ENCODE assay signal across 15 cellular contexts in genomic region chr3:9787714-9788113, GRCh38. TPM values are rescaled to one million over a fixed set of nuclear protein-coding genes. Genes with fewer than 3 reads are reported as not detected.
DNase-seq lines count a peak whose midpoint lies in the region; ATAC-seq and TF ChIP-seq lines count a peak whose summit lies in the region.
"Had no signal": no experiment of that assay in that cellular context is flagged by ENCODE, and none has a peak within 500 bp of the region (broad histone marks: within the 10 kb centered on the region; RNA-seq: fewer than 3 reads in every experiment).

No MANE protein-coding gene starts in this region.

- H3K9me3 Mint-ChIP-seq in T-helper 1 cell treated with Interleukin-12 subunit alpha and Interleukin-12 subunit beta and Interleukin-4 antibody, amounts not matched to agents 30 μg/mL and 1 μg/mL, for 36 hours, result no peaks in the 10 kb centered on the region
- H3K9me3 Mint-ChIP-seq in HFFc6 (no peaks in the 10 kb centered on the region), memory B cell (no peaks in the 10 kb centered on the region)
- no peaks in the 10 kb centered on the region for H3K9me3 Mint-ChIP-seq in activated T-helper 1 cell treated with anti-CD3 and anti-CD28 coated beads, Interleukin-12 subunit alpha, Interleukin-12 subunit beta, Interleukin-2, Interleukin-4 antibody, amounts not matched to agents 30 ng/mL and 10 ng/mL and 1 ng/mL, durations not matched to agents 14 hours and 24 hours and 36 hours
- H3K9me3 Mint-ChIP-seq: type B pancreatic cell had no signal

- peak overlapping the region; percentile 60 for H3K27ac Mint-ChIP-seq in T-helper 1 cell treated with Interleukin-12 subunit alpha and Interleukin-12 subunit beta and Interleukin-4 antibody, amounts not matched to agents 30 μg/mL and 1 μg/mL, for 36 hours
- H3K27ac Mint-ChIP-seq in HFFc6 (peak overlapping the region; percentile 1; the same call in 1 of the 2 replicates), memory B cell (peak overlapping the region; percentile 14)
- H3K27ac Mint-ChIP-seq in activated T-helper 1 cell treated with anti-CD3 and anti-CD28 coated beads, Interleukin-12 subunit alpha, Interleukin-12 subunit beta, Interleukin-2, Interleukin-4 antibody, amounts not matched to agents 30 ng/mL and 10 ng/mL and 1 ng/mL, durations not matched to agents 14 hours and 24 hours and 36 hours, result peak overlapping the region; percentile 94
- H3K27ac Mint-ChIP-seq: type B pancreatic cell had no signal

- no peak for ATAC-seq in memory B cell (ENCODE audit: low read depth)
- ATAC-seq in HG03521 (IDR thresholded peaks at IDR 0.05; ENCODE audit: unreplicated experiment), result no peak
- ATAC-seq: GM12878, left cardiac atrium, psoas muscle had no signal

- intact Hi-C loops in activated T-helper 1 cell treated with anti-CD3 and anti-CD28 coated beads, Interleukin-12 subunit alpha, Interleukin-12 subunit beta, Interleukin-2, Interleukin-4 antibody, amounts not matched to agents 30 ng/mL and 10 ng/mL and 1 ng/mL, durations not matched to agents 14 hours and 24 hours and 36 hours (cut with micrococcal nuclease), result loop anchor here (1.0 to 2.0 kb wide), 2 partner anchors 9 to 19 kb away; partner anchors contain the start of gene CAMK1

- H3K27me3 Mint-ChIP-seq in T-helper 1 cell treated with Interleukin-12 subunit alpha and Interleukin-12 subunit beta and Interleukin-4 antibody, amounts not matched to agents 30 μg/mL and 1 μg/mL, for 36 hours (ENCODE audit: low read depth), result no peaks in the 10 kb centered on the region
- peaks cover 2% of the 10 kb centered on the region for H3K27me3 Mint-ChIP-seq in HFFc6 (ENCODE audit: insufficient read depth)
- no peaks in the 10 kb centered on the region for H3K27me3 Mint-ChIP-seq in activated T-helper 1 cell treated with anti-CD3 and anti-CD28 coated beads, Interleukin-12 subunit alpha, Interleukin-12 subunit beta, Interleukin-2, Interleukin-4 antibody, amounts not matched to agents 30 ng/mL and 10 ng/mL and 1 ng/mL, durations not matched to agents 14 hours and 24 hours and 36 hours (ENCODE audit: insufficient read depth)
- H3K27me3 Mint-ChIP-seq in memory B cell, result no peaks in the 10 kb centered on the region
- H3K27me3 Mint-ChIP-seq: type B pancreatic cell had no signal

- DNase-seq in T-helper 1 cell (no peak), HFFc6 (no peak), memory B cell (ENCODE audit: low spot score in 2 of 2) (no peak), NCI-H748 (lab: John Stamatoyannopoulos, UW; ENCODE audit: unreplicated experiment) (no peak), NCI-H128 (lab: John Stamatoyannopoulos, UW; ENCODE audit: unreplicated experiment) (no peak)
- no peak for DNase-seq in activated T-helper 1 cell treated with anti-CD3 and anti-CD28 coated beads, Interleukin-12 subunit alpha, Interleukin-12 subunit beta, Interleukin-2, Interleukin-4 antibody, amounts not matched to agents 30 ng/mL and 10 ng/mL and 1 ng/mL, durations not matched to agents 14 hours and 24 hours and 36 hours (ENCODE audit: low spot score)
- DNase-seq: anterior cingulate cortex, left cardiac atrium, NCI-H2081 treated with DMSO at 0.1 percent for 48 hours, NCI-H82, psoas muscle had no signal

- peaks cover 55% of the 10 kb centered on the region for H3K36me3 Mint-ChIP-seq in T-helper 1 cell treated with Interleukin-12 subunit alpha and Interleukin-12 subunit beta and Interleukin-4 antibody, amounts not matched to agents 30 μg/mL and 1 μg/mL, for 36 hours (ENCODE audit: low read depth)
- H3K36me3 Mint-ChIP-seq in HFFc6 (ENCODE audit: low read depth) (peaks cover 36% of the 10 kb centered on the region), memory B cell (peaks cover 32% of the 10 kb centered on the region)
- peaks cover 52% of the 10 kb centered on the region for H3K36me3 Mint-ChIP-seq in activated T-helper 1 cell treated with anti-CD3 and anti-CD28 coated beads, Interleukin-12 subunit alpha, Interleukin-12 subunit beta, Interleukin-2, Interleukin-4 antibody, amounts not matched to agents 30 ng/mL and 10 ng/mL and 1 ng/mL, durations not matched to agents 14 hours and 24 hours and 36 hours (ENCODE audit: low read depth)

- peaks cover 29% of the 10 kb centered on the region for H3K4me1 Mint-ChIP-seq in T-helper 1 cell treated with Interleukin-12 subunit alpha and Interleukin-12 subunit beta and Interleukin-4 antibody, amounts not matched to agents 30 μg/mL and 1 μg/mL, for 36 hours (ENCODE audit: low read depth)
- H3K4me1 Mint-ChIP-seq in HFFc6 (ENCODE audit: low read depth), result peaks cover 20% of the 10 kb centered on the region
- peaks cover 46% of the 10 kb centered on the region for H3K4me1 Mint-ChIP-seq in activated T-helper 1 cell treated with anti-CD3 and anti-CD28 coated beads, Interleukin-12 subunit alpha, Interleukin-12 subunit beta, Interleukin-2, Interleukin-4 antibody, amounts not matched to agents 30 ng/mL and 10 ng/mL and 1 ng/mL, durations not matched to agents 14 hours and 24 hours and 36 hours (ENCODE audit: low read depth)
- peaks cover 26% of the 10 kb centered on the region for H3K4me1 Mint-ChIP-seq in memory B cell

- H3K4me3 Mint-ChIP-seq in T-helper 1 cell treated with Interleukin-12 subunit alpha and Interleukin-12 subunit beta and Interleukin-4 antibody, amounts not matched to agents 30 μg/mL and 1 μg/mL, for 36 hours, result no peak overlapping the region
- H3K4me3 Mint-ChIP-seq in HFFc6, result no peak overlapping the region
- peak overlapping the region; percentile 12 for H3K4me3 Mint-ChIP-seq in activated T-helper 1 cell treated with anti-CD3 and anti-CD28 coated beads, Interleukin-12 subunit alpha, Interleukin-12 subunit beta, Interleukin-2, Interleukin-4 antibody, amounts not matched to agents 30 ng/mL and 10 ng/mL and 1 ng/mL, durations not matched to agents 14 hours and 24 hours and 36 hours
- H3K4me3 Mint-ChIP-seq in memory B cell, result no peak overlapping the region
- H3K4me3 Mint-ChIP-seq: type B pancreatic cell had no signal

- no peak for TF ChIP-seq CTCF in HFFc6 (IDR thresholded peaks at IDR 0.05)

RNA-seq across cellular contexts. Expression of gene TADA3, which starts 4.6 kb away (rescaled TPM):
- 10 to 100 TPM; 69.2 to 84.9 (median 77.0) TPM for total RNA-seq in HFFc6 (2021; fragmentation: NEBNext Ultra II Directional; extraction: Animal tissue kit (Norgen Biotek cat#: 25700))
- total RNA-seq in activated T-helper 1 cell treated with anti-CD3 and anti-CD28 coated beads, Interleukin-12 subunit alpha, Interleukin-12 subunit beta, Interleukin-2, Interleukin-4 antibody, amounts not matched to agents 30 ng/mL and 10 ng/mL and 1 ng/mL, durations not matched to agents 14 hours and 24 hours and 36 hours, result 63.4 and 63.6 TPM in 2 replicates

RNA-seq across cellular contexts. Expression of gene ARPC4, which starts 5.2 kb away (rescaled TPM):
- total RNA-seq in HFFc6 (2021; fragmentation: NEBNext Ultra II Directional; extraction: Animal tissue kit (Norgen Biotek cat#: 25700)), result 100 to 1,000 TPM; 252 to 303 (median 266) TPM
- 268 and 273 TPM in 2 replicates for total RNA-seq in activated T-helper 1 cell treated with anti-CD3 and anti-CD28 coated beads, Interleukin-12 subunit alpha, Interleukin-12 subunit beta, Interleukin-2, Interleukin-4 antibody, amounts not matched to agents 30 ng/mL and 10 ng/mL and 1 ng/mL, durations not matched to agents 14 hours and 24 hours and 36 hours

RNA-seq across cellular contexts. Expression of gene CAMK1, which starts 18.0 kb away (rescaled TPM):
- 10 to 100 TPM; 22.1 to 33.0 (median 28.8) TPM for total RNA-seq in HFFc6 (2021; fragmentation: NEBNext Ultra II Directional; extraction: Animal tissue kit (Norgen Biotek cat#: 25700))
- total RNA-seq in activated T-helper 1 cell treated with anti-CD3 and anti-CD28 coated beads, Interleukin-12 subunit alpha, Interleukin-12 subunit beta, Interleukin-2, Interleukin-4 antibody, amounts not matched to agents 30 ng/mL and 10 ng/mL and 1 ng/mL, durations not matched to agents 14 hours and 24 hours and 36 hours, result 55.0 and 57.8 TPM in 2 replicates

RNA-seq across cellular contexts. Expression of gene TTLL3, which starts 22.3 kb away (rescaled TPM):
- total RNA-seq in HFFc6 (2021; fragmentation: NEBNext Ultra II Directional; extraction: Animal tissue kit (Norgen Biotek cat#: 25700)), result 10 to 100 TPM; 14.1 to 20.5 (median 16.0) TPM
- total RNA-seq in activated T-helper 1 cell treated with anti-CD3 and anti-CD28 coated beads, Interleukin-12 subunit alpha, Interleukin-12 subunit beta, Interleukin-2, Interleukin-4 antibody, amounts not matched to agents 30 ng/mL and 10 ng/mL and 1 ng/mL, durations not matched to agents 14 hours and 24 hours and 36 hours, result 26.5 and 33.6 TPM in 2 replicates

RNA-seq across cellular contexts. Expression of gene OGG1, which starts 38.0 kb away (rescaled TPM):
- total RNA-seq in HFFc6 (2021; fragmentation: NEBNext Ultra II Directional; extraction: Animal tissue kit (Norgen Biotek cat#: 25700)), result 10 to 100 TPM; 17.7 to 26.2 (median 23.7) TPM
- total RNA-seq in activated T-helper 1 cell treated with anti-CD3 and anti-CD28 coated beads, Interleukin-12 subunit alpha, Interleukin-12 subunit beta, Interleukin-2, Interleukin-4 antibody, amounts not matched to agents 30 ng/mL and 10 ng/mL and 1 ng/mL, durations not matched to agents 14 hours and 24 hours and 36 hours, result 40.2 and 40.6 TPM in 2 replicates

Comparison
In these comparisons a context has a peak if more than half of its experiments do, and no peak if none do; other contexts are left out.
1. H3K27ac Mint-ChIP-seq: peak in every context shown above with its lines; median percentile 94 in activated T-helper 1 cell treated with anti-CD3 and anti-CD28 coated beads, Interleukin-12 subunit alpha, Interleukin-12 subunit beta, Interleukin-2, Interleukin-4 antibody, amounts not matched to agents 30 ng/mL and 10 ng/mL and 1 ng/mL, durations not matched to agents 14 hours and 24 hours and 36 hours; 60 in T-helper 1 cell treated with Interleukin-12 subunit alpha and Interleukin-12 subunit beta and Interleukin-4 antibody, amounts not matched to agents 30 μg/mL and 1 μg/mL, for 36 hours; 14 in memory B cell; 1 in HFFc6.